1 cellular context compared by ENCODE assay signal in genomic region chr4:77075869-77076801, GRCh38.
A peak's percentile ranks its signal among the peaks of the same experiment; 100 is the strongest.
TF ChIP-seq lines count a peak whose summit lies in the region.

TSS of gene CCNI (minus strand) at chr4:77075989. CDS start at chr4:77066362, 9,627 bp downstream.

TF ChIP-seq in K562, 482 proteins besides CTCF, POLR2A, EP300 and RAD21 (continued from another document and continues in another):
- TF ChIP-seq HDAC1 (IDR thresholded peaks at IDR 0.05), result peak in 1 of 2 experiments; percentile 31; a peak in 1 of 4 replicates
- TF ChIP-seq REST (CRISPR knock-in tag; IDR thresholded peaks at IDR 0.05; ENCODE audit: low read depth), result peak; percentile 65
- no peak for TF ChIP-seq IFI16 (CRISPR knock-in tag; IDR thresholded peaks at IDR 0.05)
- peak; percentile 89 for TF ChIP-seq JUNB (CRISPR knock-in tag; conservative IDR thresholded peaks at IDR 0.05)
- no peak for TF ChIP-seq ZNF764 (CRISPR knock-in tag; IDR thresholded peaks at IDR 0.05; ENCODE audit: low read depth)
- TF ChIP-seq MED1 (CRISPR knock-in tag; IDR thresholded peaks at IDR 0.05; ENCODE audit: borderline replicate concordance), result no peak
- TF ChIP-seq ZKSCAN3 (CRISPR knock-in tag; IDR thresholded peaks at IDR 0.05), result no peak
- TF ChIP-seq ZNF551 (CRISPR knock-in tag; IDR thresholded peaks at IDR 0.05), result no peak
- TF ChIP-seq NR2C2 (CRISPR knock-in tag; IDR thresholded peaks at IDR 0.05), result peak; percentile 78; the same call in 1 of the 2 replicates
- TF ChIP-seq NR2C2 (tag; IDR thresholded peaks at IDR 0.05), result peak; percentile 83
- TF ChIP-seq ATF2 (CRISPR knock-in tag; IDR thresholded peaks at IDR 0.05), result peak; percentile 100
- no peak for TF ChIP-seq ZNF518B (CRISPR knock-in tag; IDR thresholded peaks at IDR 0.05)
- peak; percentile 11; the same call in 1 of the 2 replicates for TF ChIP-seq ZHX1 (conservative IDR thresholded peaks at IDR 0.05; ENCODE audit: low read length)
- TF ChIP-seq ZNF589 (CRISPR knock-in tag; IDR thresholded peaks at IDR 0.05; ENCODE audit: low read depth), result peak; percentile 68; the same call in 1 of the 2 replicates
- peak; percentile 4; the same call in 1 of the 2 replicates for TF ChIP-seq TCF3 (CRISPR knock-in tag; IDR thresholded peaks at IDR 0.05)
- TF ChIP-seq ZNF280B (CRISPR knock-in tag; IDR thresholded peaks at IDR 0.05), result no peak
- TF ChIP-seq HMBOX1 (IDR thresholded peaks at IDR 0.05), result no peak
- no peak for TF ChIP-seq NFE2L1 (tag; IDR thresholded peaks at IDR 0.05; ENCODE audit: borderline replicate concordance, low read depth)
- peak; percentile 67 for TF ChIP-seq ZFX (CRISPR knock-in tag; IDR thresholded peaks at IDR 0.05)
- peak; percentile 91 for TF ChIP-seq E2F8 (IDR thresholded peaks at IDR 0.05; ENCODE audit: low read depth, partially characterized antibody)
- no peak for TF ChIP-seq PRPF4 (IDR thresholded peaks at IDR 0.05; ENCODE audit: insufficient read depth, low read depth, low read length, poor library complexity, severe bottlenecking)
- TF ChIP-seq FOXO4 (CRISPR knock-in tag; IDR thresholded peaks at IDR 0.05), result no peak
- TF ChIP-seq NUFIP1 (IDR thresholded peaks at IDR 0.05; ENCODE audit: partially characterized antibody), result no peak
- TF ChIP-seq LEF1 (IDR thresholded peaks at IDR 0.05), result peak; percentile 97
- TF ChIP-seq NFRKB (IDR thresholded peaks at IDR 0.05; ENCODE audit: low read depth), result peak; percentile 96
- no peak for TF ChIP-seq EZH2 (IDR thresholded peaks at IDR 0.05; ENCODE audit: borderline replicate concordance, low read depth, low read length)
- no peak for TF ChIP-seq BRCA1 (IDR thresholded peaks at IDR 0.05)
- no peak for TF ChIP-seq BRCA1 (CRISPR knock-in tag; IDR thresholded peaks at IDR 0.05)
- no peak for TF ChIP-seq ZNF280A (IDR thresholded peaks at IDR 0.05; ENCODE audit: low read depth, partially characterized antibody)
- TF ChIP-seq ZNF277 (CRISPR knock-in tag; IDR thresholded peaks at IDR 0.05; ENCODE audit: borderline replicate concordance), result no peak
- no peak for TF ChIP-seq PHTF2 (CRISPR knock-in tag; IDR thresholded peaks at IDR 0.05)
- TF ChIP-seq KAT7 (CRISPR knock-in tag; IDR thresholded peaks at IDR 0.05; ENCODE audit: borderline replicate concordance), result peak; percentile 94; the same call in 1 of the 2 replicates
- peak; percentile 97 for TF ChIP-seq RBM39 (optimal IDR thresholded peaks at IDR 0.05; ENCODE audit: low read depth, low read length)
- no peak; a peak in 1 of 4 replicates for TF ChIP-seq ZNF639 (CRISPR knock-in tag; conservative IDR thresholded peaks at IDR 0.05 in 1 of 2, IDR thresholded peaks at IDR 0.05 in 1 of 2)
